Comparison of ENCODE assay signal across 31 cellular contexts in genomic region chr1:73736125-73736524, GRCh38.
"Had no signal": no experiment of that assay in that cellular context is flagged by ENCODE, and none has a peak within 500 bp of the region (broad histone marks: within the 10 kb centered on the region; RNA-seq: fewer than 3 reads in every experiment).

No MANE protein-coding gene starts in this region.

- H3K9ac ChIP-seq: KMS-11 had no signal

- H3K4me2 ChIP-seq: KMS-11 had no signal

- H3K4me3 Mint-ChIP-seq: activated CD4-positive, alpha-beta memory T cell treated with anti-CD3 and anti-CD28 coated beads for 36 hours; activated CD4-positive, alpha-beta T cell treated with anti-CD3 and anti-CD28 coated beads for 36 hours; activated naive CD4-positive, alpha-beta T cell treated with anti-CD3 and anti-CD28 coated beads, Interleukin-2, amount 10 ng/mL, durations not matched to agents 7 days and 5 days; activated naive CD8-positive, alpha-beta T cell treated with anti-CD3 and anti-CD28 coated beads for 36 hours; activated T-cell treated with anti-CD3 and anti-CD28 coated beads, Interleukin-2, amount 50 U/mL, for 4 hours; activated T-helper 1 cell treated with anti-CD3 and anti-CD28 coated beads, Interleukin-12 subunit alpha, Interleukin-12 subunit beta, Interleukin-2, Interleukin-4 antibody, amounts not matched to agents 30 ng/mL and 10 ng/mL and 1 ng/mL, durations not matched to agents 14 hours and 24 hours and 36 hours; WTC11 had no signal

- ATAC-seq: activated CD4-positive, alpha-beta T cell treated with anti-CD3 and anti-CD28 coated beads for 36 hours; activated CD4-positive, CD25-positive, alpha-beta regulatory T cell treated with anti-CD3 and anti-CD28 coated beads, Interleukin-2, amount 50 U/mL, for 24 hours; activated T-cell treated with anti-CD3 and anti-CD28 coated beads, Interleukin-2, amount 50 U/mL, for 4 hours; Panc1; WTC11 had no signal

- H3K27me3 Mint-ChIP-seq: activated CD4-positive, alpha-beta memory T cell treated with anti-CD3 and anti-CD28 coated beads for 36 hours; activated CD4-positive, alpha-beta T cell treated with anti-CD3 and anti-CD28 coated beads for 36 hours; activated naive CD4-positive, alpha-beta T cell treated with anti-CD3 and anti-CD28 coated beads, Interleukin-2, amount 10 ng/mL, durations not matched to agents 7 days and 5 days; activated naive CD8-positive, alpha-beta T cell treated with anti-CD3 and anti-CD28 coated beads for 36 hours had no signal

- H3K9me3 ChIP-seq: SJCRH30 had no signal

- H3K27ac Mint-ChIP-seq: activated CD4-positive, alpha-beta memory T cell treated with anti-CD3 and anti-CD28 coated beads for 36 hours; activated CD4-positive, alpha-beta T cell treated with anti-CD3 and anti-CD28 coated beads for 36 hours; activated naive CD4-positive, alpha-beta T cell treated with anti-CD3 and anti-CD28 coated beads, Interleukin-2, amount 10 ng/mL, durations not matched to agents 7 days and 5 days; activated naive CD8-positive, alpha-beta T cell treated with anti-CD3 and anti-CD28 coated beads for 36 hours; activated T-helper 1 cell treated with anti-CD3 and anti-CD28 coated beads, Interleukin-12 subunit alpha, Interleukin-12 subunit beta, Interleukin-2, Interleukin-4 antibody, amounts not matched to agents 30 ng/mL and 10 ng/mL and 1 ng/mL, durations not matched to agents 14 hours and 24 hours and 36 hours; WTC11 had no signal

- H3K4me3 ChIP-seq: SJCRH30, SK-N-MC had no signal

- DNase-seq: activated CD4-positive, alpha-beta memory T cell treated with anti-CD3 and anti-CD28 coated beads for 36 hours; activated CD4-positive, alpha-beta T cell treated with anti-CD3 and anti-CD28 coated beads for 36 hours; activated CD4-positive, alpha-beta T cell treated with anti-CD3 and anti-CD28 coated beads, Interleukin-2, amount 50 U/mL, for 1 hour; activated CD8-positive, alpha-beta memory T cell treated with anti-CD3 and anti-CD28 coated beads, Interleukin-2, amount 50 U/mL, for 4 hours; activated naive CD4-positive, alpha-beta T cell treated with anti-CD3 and anti-CD28 coated beads, Interleukin-2, amount 10 ng/mL, durations not matched to agents 7 days and 5 days; activated naive CD8-positive, alpha-beta T cell treated with anti-CD3 and anti-CD28 coated beads for 36 hours; activated T-cell treated with anti-CD3 and anti-CD28 coated beads for 4 hours; activated T-cell treated with anti-CD3 and anti-CD28 coated beads, Interleukin-2, amount 50 U/mL, for 4 hours; amniotic stem cell; aorta; brain microvascular endothelial cell; central memory CD4-positive, alpha-beta T cell; MM.1S; NCI-H1092; NCI-H1436 treated with DMSO at 0.1 percent for 48 hours; NCI-H187; NCI-H2029 treated with DMSO at 0.1 percent for 48 hours; NCI-H226; NCI-H446 treated with DMSO at 0.1 percent for 48 hours; NCI-H524; NCI-H69; NCI-H82; SHP77; SJCRH30; T1000 had no signal

- H3K36me3 Mint-ChIP-seq: activated CD4-positive, alpha-beta memory T cell treated with anti-CD3 and anti-CD28 coated beads for 36 hours; activated naive CD4-positive, alpha-beta T cell treated with anti-CD3 and anti-CD28 coated beads, Interleukin-2, amount 10 ng/mL, durations not matched to agents 7 days and 5 days; activated naive CD8-positive, alpha-beta T cell treated with anti-CD3 and anti-CD28 coated beads for 36 hours; WTC11 had no signal

- H3K4me1 ChIP-seq: SJCRH30 had no signal

- H3K4me1 Mint-ChIP-seq: activated CD4-positive, alpha-beta T cell treated with anti-CD3 and anti-CD28 coated beads for 36 hours; activated naive CD4-positive, alpha-beta T cell treated with anti-CD3 and anti-CD28 coated beads, Interleukin-2, amount 10 ng/mL, durations not matched to agents 7 days and 5 days; activated naive CD8-positive, alpha-beta T cell treated with anti-CD3 and anti-CD28 coated beads for 36 hours; WTC11 had no signal

- H3K27ac ChIP-seq: brain microvascular endothelial cell, KMS-11, SJCRH30, SK-N-MC had no signal

- H3K9me3 Mint-ChIP-seq: activated naive CD4-positive, alpha-beta T cell treated with anti-CD3 and anti-CD28 coated beads, Interleukin-2, amount 10 ng/mL, durations not matched to agents 7 days and 5 days; activated T-cell treated with anti-CD3 and anti-CD28 coated beads, Interleukin-2, amount 50 U/mL, for 4 hours; activated T-helper 1 cell treated with anti-CD3 and anti-CD28 coated beads, Interleukin-12 subunit alpha, Interleukin-12 subunit beta, Interleukin-2, Interleukin-4 antibody, amounts not matched to agents 30 ng/mL and 10 ng/mL and 1 ng/mL, durations not matched to agents 14 hours and 24 hours and 36 hours had no signal

- H3K36me3 ChIP-seq: brain microvascular endothelial cell, SJCRH30 had no signal

- H3K27me3 ChIP-seq: brain microvascular endothelial cell, SJCRH30 had no signal
